In the genomic region with DNA sequence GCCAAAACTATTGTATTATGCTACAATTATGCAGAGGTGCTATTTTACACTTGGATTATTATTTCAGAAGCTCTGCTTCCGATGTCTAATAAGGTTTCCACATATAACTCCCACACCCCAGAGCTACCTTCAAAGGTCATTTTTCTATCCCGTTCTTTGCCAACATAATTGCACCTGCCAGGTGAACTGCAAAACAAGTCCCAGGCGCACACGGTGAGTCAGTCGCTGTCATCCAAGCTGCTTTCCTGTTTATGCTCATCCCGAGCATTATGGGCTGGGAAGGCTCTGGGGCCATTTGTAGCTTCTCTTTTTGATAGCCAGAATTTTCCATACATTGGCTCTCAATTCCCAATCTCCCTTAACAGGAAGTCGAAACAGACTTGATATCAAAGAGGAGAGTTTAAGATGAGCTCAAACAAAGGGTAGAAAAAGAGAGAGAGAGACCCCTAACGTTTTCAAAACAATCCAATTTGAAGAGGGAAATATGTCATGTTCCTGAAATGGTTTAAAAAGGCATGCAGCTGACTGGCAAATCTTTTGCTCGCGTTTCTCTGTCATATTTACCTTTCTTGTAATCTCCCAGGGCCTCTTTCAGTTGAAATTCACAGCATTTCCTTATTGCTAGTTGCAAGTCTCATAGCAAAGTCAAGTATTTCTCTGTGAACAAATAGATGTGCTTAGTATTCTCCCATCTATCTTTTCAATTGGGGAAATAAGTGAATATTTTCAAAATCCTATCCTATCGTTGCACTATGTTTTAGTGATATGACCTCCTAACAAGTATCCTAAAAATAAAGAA, we compare ENCODE assay signal across 2 cellular contexts.
TF ChIP-seq lines count a peak whose summit lies in the region.

No MANE protein-coding gene starts in this region.

TF ChIP-seq in SK-N-SH, 30 proteins besides CTCF, POLR2A, EP300 and RAD21:
- TF ChIP-seq, protein P1, sequence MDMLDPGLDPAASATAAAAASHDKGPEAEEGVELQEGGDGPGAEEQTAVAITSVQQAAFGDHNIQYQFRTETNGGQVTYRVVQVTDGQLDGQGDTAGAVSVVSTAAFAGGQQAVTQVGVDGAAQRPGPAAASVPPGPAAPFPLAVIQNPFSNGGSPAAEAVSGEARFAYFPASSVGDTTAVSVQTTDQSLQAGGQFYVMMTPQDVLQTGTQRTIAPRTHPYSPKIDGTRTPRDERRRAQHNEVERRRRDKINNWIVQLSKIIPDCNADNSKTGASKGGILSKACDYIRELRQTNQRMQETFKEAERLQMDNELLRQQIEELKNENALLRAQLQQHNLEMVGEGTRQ (IDR thresholded peaks at IDR 0.05; ENCODE audit: borderline replicate concordance, low read depth, low read length) = no peak
- 0 out of 2 replicates have a peak, but pooled peaks have one; percentile 25 for TF ChIP-seq TCF12 (IDR thresholded peaks at IDR 0.05)
- TF ChIP-seq NFIC (IDR thresholded peaks at IDR 0.05; ENCODE audit: borderline replicate concordance) = no peak

TF ChIP-seq in SK-N-SH treated with all-trans-retinoic acid at 6 μM for 48 hours, 23 proteins besides CTCF, POLR2A, EP300 and RAD21 (continued from another document):
- no peak for TF ChIP-seq TSHZ2 (CRISPR knock-in tag; IDR thresholded peaks at IDR 0.05)
